Comparison of ENCODE assay signal across 7 cellular contexts in genomic region chr2:191566347-191566746, GRCh38.
DNase-seq lines count a peak whose midpoint lies in the region; ATAC-seq and TF ChIP-seq lines count a peak whose summit lies in the region.

No MANE protein-coding gene starts in this region.

- H3K9me2 ChIP-seq in HCT116 (ENCODE audit: insufficient read depth): no peaks in the 10 kb centered on the region

- no peak overlapping the region for H3K4me3 ChIP-seq in GM12875 (ENCODE audit: low read depth, low read length)
- H3K4me3 ChIP-seq in HCT116 (replicated peaks in 1 of 2; ENCODE audit: low read depth in 1 of 2, low read length in 2 of 2): no peak overlapping the region
- H3K4me3 ChIP-seq in NB4 (ENCODE audit: low read depth, low read length): no peak overlapping the region

- no peaks in the 10 kb centered on the region for H3K27me3 ChIP-seq in HCT116 (ENCODE audit: insufficient read depth, low read length)

- no peaks in the 10 kb centered on the region for H4K20me1 ChIP-seq in HCT116 (ENCODE audit: insufficient read depth)

- no peaks in the 10 kb centered on the region for H3K79me2 ChIP-seq in HCT116 (ENCODE audit: insufficient read depth, low read length)

- TF ChIP-seq POLR2A in HCT116 (IDR thresholded peaks at IDR 0.05; ENCODE audit: borderline replicate concordance, extremely low read depth, insufficient read depth, insufficient read length) (no peak), NB4 (IDR thresholded peaks at IDR 0.05; ENCODE audit: extremely low read depth, insufficient read length) (no peak)

- H3K4me1 ChIP-seq in HCT116 (ENCODE audit: control insufficient read depth in 1 of 2, insufficient read depth in 2 of 2, low read length in 2 of 2): peaks cover 2 to 7% of the 10 kb centered on the region in 2 experiments; a peak in 2 of 4 replicates

- DNase-seq in HCT116 (ENCODE audit: low read depth, low spot score) (peak; percentile 57), NB4 (ENCODE audit: low read depth) (peak; percentile 75), T-helper 1 cell (peak; percentile 20 to 63 (median 47)), amygdala (lab: John Stamatoyannopoulos, UW) (peak in 29 of 56 donors; percentile 1 to 51 (median 10)), iPS DF 19.7 (ENCODE audit: low read depth, low spot score) (peak; percentile 40)
- peak; percentile 38 to 64 (median 49) for DNase-seq in stimulated activated CD4-positive, alpha-beta T cell treated with anti-CD3 and anti-CD28 coated beads, Interleukin-1b, Interleukin-23, amount 100 ng/mL, for 24 hours (ENCODE audit: low read depth in 4 of 4, low spot score in 1 of 4)

- no peak overlapping the region for H3K27ac ChIP-seq in HCT116 (ENCODE audit: low read depth, low read length)

- RAD21 ChIA-PET in HCT116 (lab: Charles Lee; ENCODE audit: low non-redundant PET in 1 of 2, low total read pairs in 2 of 2, uncharacterized antibody in 2 of 2, unreplicated experiment in 2 of 2): interaction anchor here in 1 of 2 experiments (0.6 kb wide), 1 partner anchor 36 kb away, joined by 6 read pairs; no protein-coding TSS in a partner anchor

- no TSS peak for BruUV-seq in HCT116 (replicated peaks; lab: Mats Ljungman, UMichigan)

- H3K9ac ChIP-seq in HCT116 (ENCODE audit: low read length): no peak overlapping the region

- H3K4me2 ChIP-seq in HCT116 (ENCODE audit: low read length): no peak overlapping the region

- H2AFZ ChIP-seq in HCT116 (ENCODE audit: low read depth, low read length, poor library complexity, severe bottlenecking): peak overlapping the region; percentile 41

- no peaks in the 10 kb centered on the region for H3K9me3 ChIP-seq in HCT116 (ENCODE audit: control insufficient read depth in 1 of 2, insufficient read depth in 1 of 2, low read depth in 1 of 2, low read length in 2 of 2)

- TF ChIP-seq CTCF in GM12875 (IDR thresholded peaks at IDR 0.05; ENCODE audit: borderline replicate concordance, insufficient read depth, low read depth, low read length) (peak; percentile 75), HCT116 (IDR thresholded peaks at IDR 0.05 in 2 of 3, conservative IDR thresholded peaks at IDR 0.05 in 1 of 3; ENCODE audit: borderline replicate concordance in 1 of 3, insufficient read depth in 1 of 3, low read depth in 2 of 3, low read length in 2 of 3) (peak; percentile 67 to 85 (median 81)), NB4 (IDR thresholded peaks at IDR 0.05; ENCODE audit: low read depth, low read length) (peak; percentile 90)

- intact Hi-C loops in HCT116 (cut with micrococcal nuclease): loop anchor here (1.0 to 5.0 kb wide), 2 partner anchors 125 to 231 kb away; no protein-coding TSS in a partner anchor

- TF ChIP-seq RAD21 in HCT116 (IDR thresholded peaks at IDR 0.05; ENCODE audit: low read depth): peak; percentile 84

- no peaks in the 10 kb centered on the region for H3K36me3 ChIP-seq in HCT116 (ENCODE audit: control insufficient read depth in 1 of 2, insufficient read depth in 2 of 2, low read length in 2 of 2)

- ATAC-seq in HCT116: peak; percentile 89

- CTCF ChIA-PET in HCT116 (lab: Charles Lee): interaction anchor here (0.7 to 2.1 kb wide), 6 partner anchors 11 to 596 kb away, joined by 3 to 9 read pairs (median 6); no protein-coding TSS in a partner anchor

- POLR2A ChIA-PET in HCT116 (lab: Charles Lee): interaction anchor here (1.9 kb wide), 1 partner anchor 111 kb away, joined by 5 read pairs; the partner anchor contains the start of gene NABP1

TF ChIP-seq in HCT116, 20 proteins besides CTCF, POLR2A, EP300 and RAD21:
- TF ChIP-seq ZFX (IDR thresholded peaks at IDR 0.05): no peak
- no peak for TF ChIP-seq FOSL1 (IDR thresholded peaks at IDR 0.05; ENCODE audit: low read depth)
- no peak for TF ChIP-seq MAX (IDR thresholded peaks at IDR 0.05)
- no peak for TF ChIP-seq ZNF274 (IDR thresholded peaks at IDR 0.05; ENCODE audit: low read depth, low read length)
- TF ChIP-seq REST (IDR thresholded peaks at IDR 0.05; ENCODE audit: low read depth): no peak
- no peak for TF ChIP-seq ZBTB33 (IDR thresholded peaks at IDR 0.05; ENCODE audit: extremely low read depth, insufficient replicate concordance, low read length)
- peak; percentile 24 for TF ChIP-seq YY1 (IDR thresholded peaks at IDR 0.05; ENCODE audit: extremely low read depth, insufficient replicate concordance, low read depth, low read length)
TF ChIP-seq in HCT116: peak in this region for 1.

Comparison
In these comparisons a context has a peak if more than half of its experiments do, and no peak if none do; other contexts are left out.
1. DNase-seq: peak in every context shown above with its lines; median percentile 75 in NB4; 57 in HCT116; 49 in stimulated activated CD4-positive, alpha-beta T cell treated with anti-CD3 and anti-CD28 coated beads, Interleukin-1b, Interleukin-23, amount 100 ng/mL, for 24 hours; 47 in T-helper 1 cell; 40 in iPS DF 19.7; 10 in amygdala.